8 cellular contexts compared by ENCODE assay signal in the genomic region with DNA sequence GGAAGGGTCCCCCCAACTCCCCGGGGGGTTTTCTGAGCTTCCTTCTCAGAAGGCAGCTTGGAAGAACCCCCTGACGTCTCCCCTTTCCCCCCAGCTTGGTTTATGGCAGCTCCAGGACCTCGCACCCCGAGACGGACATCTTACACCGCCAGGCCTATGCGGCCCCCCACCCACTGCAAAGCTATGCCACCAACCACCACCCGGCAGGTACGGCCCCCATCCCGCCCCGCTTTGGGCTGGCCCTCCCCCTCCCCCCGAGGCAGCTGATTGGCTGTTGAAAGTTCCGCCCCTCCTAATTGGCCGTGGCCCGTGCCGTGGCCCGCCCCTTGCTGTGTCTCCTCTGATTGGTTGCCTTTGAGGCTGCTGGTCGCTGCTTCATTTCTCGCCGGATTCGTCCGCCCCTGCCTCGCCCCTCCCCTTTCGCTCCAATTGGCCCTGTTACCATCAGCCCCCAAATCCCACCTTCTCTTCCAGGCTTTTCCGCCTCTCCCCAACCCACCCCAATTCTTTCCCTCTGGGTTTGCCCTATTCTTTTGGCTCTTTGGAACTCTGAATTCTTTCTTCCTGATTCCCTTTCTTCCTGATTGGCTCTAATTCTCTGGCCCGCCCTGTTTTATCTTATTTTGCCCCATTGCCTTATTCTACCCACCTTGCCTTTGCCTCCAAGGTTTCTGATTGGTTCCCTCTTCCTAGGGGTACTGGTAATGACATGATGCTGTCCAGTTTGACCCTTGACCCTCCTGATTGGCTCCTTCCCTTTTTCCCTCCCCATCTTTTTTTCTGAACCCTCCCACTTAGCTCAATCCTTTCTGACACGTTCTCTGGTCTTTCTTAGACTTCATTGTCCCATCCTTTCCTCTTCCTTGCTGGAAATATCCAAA. TPM values are rescaled to one million over a fixed set of nuclear protein-coding genes. Genes with fewer than 3 reads are reported as not detected.
DNase-seq lines count a peak whose midpoint lies in the region; ATAC-seq and TF ChIP-seq lines count a peak whose summit lies in the region.

No MANE protein-coding gene starts in this region.

- peak overlapping the region; percentile 84 for H3K4me3 Mint-ChIP-seq in dendritic cell treated with granulocyte-macrophage colony-stimulating factor and Interleukin-4, amounts not matched to agents 40 ng/mL and 50 ng/mL, for 4 days

- intact Hi-C loops in dendritic cell treated with granulocyte-macrophage colony-stimulating factor and Interleukin-4, amounts not matched to agents 40 ng/mL and 50 ng/mL, for 4 days (cut with micrococcal nuclease), result no loop called here
- intact Hi-C loops in left lung (cut with DNase I), result no loop called here

- peaks cover 0 to 47% of the 10 kb centered on the region in 2 donors for H3K36me3 ChIP-seq in left lung

- peaks cover 0 to 24% of the 10 kb centered on the region in 2 donors for H3K4me1 ChIP-seq in left lung

- peak overlapping the region; percentile 82 for H3K27ac Mint-ChIP-seq in dendritic cell treated with granulocyte-macrophage colony-stimulating factor and Interleukin-4, amounts not matched to agents 40 ng/mL and 50 ng/mL, for 4 days

- in situ Hi-C loops in GM13977 (cut with MboI; ENCODE audit: low pct_unique_long_range_greater_than_20kb, low sequenced_read_pairs, unreplicated experiment), result no loop called here

- H3K27me3 ChIP-seq in left lung, result no peaks in the 10 kb centered on the region

- H3K4me1 Mint-ChIP-seq in dendritic cell treated with granulocyte-macrophage colony-stimulating factor and Interleukin-4, amounts not matched to agents 40 ng/mL and 50 ng/mL, for 4 days (ENCODE audit: low read depth), result peaks cover 44% of the 10 kb centered on the region

- no peak for TF ChIP-seq CTCF in GM13977 (IDR thresholded peaks at IDR 0.05; ENCODE audit: extremely low read depth, insufficient read depth, missing control alignments)
- no peak for TF ChIP-seq CTCF in left lung (IDR thresholded peaks at IDR 0.05)

- peak; percentile 100 for DNase-seq in GM13977 (ENCODE audit: low spot score)
- DNase-seq in NCI-H510A (lab: John Stamatoyannopoulos, UW), result peak; percentile 88
- peak; percentile 78 to 88 for DNase-seq in activated CD4-positive, alpha-beta T cell treated with anti-CD3 and anti-CD28 coated beads, Interleukin-2, amount 50 U/mL, for 24 hours (ENCODE audit: low read depth in 1 of 2, low spot score in 1 of 2)
- peak; percentile 93 for DNase-seq in left lung
- DNase-seq in stimulated activated CD4-positive, alpha-beta T cell treated with anti-CD3 and anti-CD28 coated beads, Interleukin-1b, Interleukin-23, amount 100 ng/mL, for 48 hours, result peak; percentile 94
- no peak for DNase-seq in DMS79 treated with DMSO at 0.1 percent for 48 hours (lab: John Stamatoyannopoulos, UW)

- peak overlapping the region; percentile 37 to 88 for H3K27ac ChIP-seq in left lung

- no peaks in the 10 kb centered on the region for H3K9me3 Mint-ChIP-seq in dendritic cell treated with granulocyte-macrophage colony-stimulating factor and Interleukin-4, amounts not matched to agents 40 ng/mL and 50 ng/mL, for 4 days

- peaks cover 60% of the 10 kb centered on the region for H3K36me3 Mint-ChIP-seq in dendritic cell treated with granulocyte-macrophage colony-stimulating factor and Interleukin-4, amounts not matched to agents 40 ng/mL and 50 ng/mL, for 4 days (ENCODE audit: low read depth)

- H3K27me3 Mint-ChIP-seq in dendritic cell treated with granulocyte-macrophage colony-stimulating factor and Interleukin-4, amounts not matched to agents 40 ng/mL and 50 ng/mL, for 4 days, result peaks cover 3% of the 10 kb centered on the region

- no peaks in the 10 kb centered on the region for H3K9me3 ChIP-seq in left lung

- ATAC-seq in HG02981 (IDR thresholded peaks at IDR 0.05; ENCODE audit: unreplicated experiment) (peak; percentile 52), left lung (peak; percentile 64)

- H3K4me3 ChIP-seq in left lung, result peak overlapping the region; percentile 75 to 87

RNA-seq across cellular contexts. Expression of a gene that starts 2.5 kb away (rescaled TPM):
- 10 to 100 TPM; 26.1 to 26.7 TPM for total RNA-seq in left lung

RNA-seq across cellular contexts. Expression of a gene that starts 12.4 kb away (rescaled TPM):
- total RNA-seq in left lung, result 10 to 100 TPM in 1 of 2 donors, 1 to 10 TPM in 1; 7.6 to 13.6 TPM

RNA-seq across cellular contexts. Expression of a gene that starts 13.1 kb away (rescaled TPM):
- 10 to 100 TPM; 40.8 to 45.0 TPM for total RNA-seq in left lung

RNA-seq across cellular contexts. Expression of a gene that starts 46.5 kb away (rescaled TPM):
- total RNA-seq in left lung, result 100 to 1,000 TPM in 1 of 2 donors, 10 to 100 TPM in 1; 76.0 to 131 TPM

RNA-seq across cellular contexts. Expression of a gene that starts 48.5 kb away (rescaled TPM):
- total RNA-seq in left lung, result 10 to 100 TPM; 61.5 to 63.8 TPM
